ENCODE assay signal across 23 cellular contexts in the genomic region with DNA sequence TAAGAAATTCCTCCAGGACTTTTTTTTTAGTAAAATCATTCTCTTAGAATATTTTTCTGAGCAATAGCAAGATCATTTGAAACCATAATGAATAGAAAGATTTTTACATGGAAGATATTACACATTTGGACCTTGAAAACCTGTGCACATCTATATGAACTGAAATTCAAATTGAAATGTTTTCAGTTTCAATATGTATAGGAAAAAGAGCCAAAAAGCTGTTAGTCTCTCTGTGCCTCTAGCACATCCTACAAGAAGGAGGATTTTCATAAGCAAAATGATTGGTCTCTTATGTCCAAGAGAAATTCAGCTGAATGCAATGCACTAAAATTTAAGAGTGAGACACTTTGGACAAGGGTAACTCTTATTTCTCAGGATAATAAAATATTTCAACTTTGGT. TPM values are rescaled to one million over a fixed set of nuclear protein-coding genes. Genes with fewer than 3 reads are reported as not detected.
DNase-seq lines count a peak whose midpoint lies in the region; ATAC-seq and TF ChIP-seq lines count a peak whose summit lies in the region.
"Had no signal": no experiment of that assay in that cellular context is flagged by ENCODE, and none has a peak within 500 bp of the region (broad histone marks: within the 10 kb centered on the region; RNA-seq: fewer than 3 reads in every experiment).

No MANE protein-coding gene starts in this region.

- ATAC-seq in activated CD8-positive, alpha-beta memory T cell treated with anti-CD3 and anti-CD28 coated beads, Interleukin-2, amount 10 ng/mL, durations not matched to agents 7 days and 5 days = peak; percentile 16
- peak; percentile 55 for ATAC-seq in activated T-helper 17 cell treated with anti-CD3 and anti-CD28 coated beads, Interleukin-2, amount 50 U/mL, for 72 hours (replicated peaks)
- ATAC-seq in natural killer cell = no peak
- ATAC-seq: A549, GM12878 had no signal

- no peak overlapping the region for H3K4me3 ChIP-seq in mesenchymal stem cell (ENCODE audit: insufficient read depth in 1 of 2, low read depth in 1 of 2, low read length in 2 of 2)
- H3K4me3 ChIP-seq: A549; BLaER1 treated with 17β-estradiol and CSF1 and Interleukin-3, amounts not matched to agents 10 nM and 100 nM; GM12878; GM23248 had no signal

- H2AK5ac ChIP-seq in mesenchymal stem cell (ENCODE audit: low read length, severe bottlenecking) = no peak overlapping the region

- H3K27ac ChIP-seq in mesenchymal stem cell (ENCODE audit: low read length, poor library complexity, severe bottlenecking) = no peak overlapping the region
- H3K27ac ChIP-seq: A549; BLaER1 treated with 17β-estradiol and CSF1 and Interleukin-3, amounts not matched to agents 10 nM and 100 nM; GM23248 had no signal

- no peak overlapping the region for H3K23ac ChIP-seq in mesenchymal stem cell (ENCODE audit: low read length in 2 of 2)

- H3K9ac ChIP-seq in mesenchymal stem cell (ENCODE audit: low read length) = peak overlapping the region; percentile 77
- H3K9ac ChIP-seq: BLaER1 treated with 17β-estradiol and CSF1 and Interleukin-3, amounts not matched to agents 10 nM and 100 nM; GM23248 had no signal

- no peak overlapping the region for H4K8ac ChIP-seq in mesenchymal stem cell (ENCODE audit: low read length)

- no peak overlapping the region for H2BK120ac ChIP-seq in mesenchymal stem cell (ENCODE audit: low read depth, low read length)

- no peak overlapping the region for H3K27ac Mint-ChIP-seq in activated CD8-positive, alpha-beta memory T cell treated with anti-CD3 and anti-CD28 coated beads, Interleukin-2, amount 10 ng/mL, durations not matched to agents 7 days and 5 days
- H3K27ac Mint-ChIP-seq in activated T-helper 17 cell treated with anti-CD3 and anti-CD28 coated beads, Interleukin-2, amount 50 U/mL, for 72 hours = no peak overlapping the region
- no peak overlapping the region for H3K27ac Mint-ChIP-seq in natural killer cell
- H3K27ac Mint-ChIP-seq: CD14-positive monocyte; CD4-positive, alpha-beta T cell; CD8-positive, alpha-beta memory T cell had no signal

- peaks cover 5% of the 10 kb centered on the region for H3K9me3 ChIP-seq in mesenchymal stem cell (ENCODE audit: control insufficient read depth, low read length)
- H3K9me3 ChIP-seq: A549, BE2C had no signal

- intact Hi-C loops in natural killer cell (cut with micrococcal nuclease) = no loop called here

- H3K79me1 ChIP-seq in mesenchymal stem cell (replicated peaks; ENCODE audit: low read length, poor library complexity, severe bottlenecking) = peaks cover 11% of the 10 kb centered on the region

- no peak for DNase-seq in activated CD8-positive, alpha-beta memory T cell treated with anti-CD3 and anti-CD28 coated beads, Interleukin-2, amount 10 ng/mL, durations not matched to agents 7 days and 5 days
- DNase-seq in activated CD8-positive, alpha-beta memory T cell treated with anti-CD3 and anti-CD28 coated beads for 24 hours = no peak
- DNase-seq in mesenchymal stem cell (no peak), dermis blood vessel endothelial cell (no peak), natural killer cell (no peak)
- DNase-seq: 8988T; ACHN; AML-193; BE2C; CD4-positive, alpha-beta T cell; CD8-positive, alpha-beta memory T cell; DMS 273 treated with DMSO at 0.1 percent for 48 hours; DMS79; EL; GDM1; GM23248; H7; HCEC 1CT had no signal

- no peak overlapping the region for H3K4me2 ChIP-seq in mesenchymal stem cell (ENCODE audit: low read length, poor library complexity, severe bottlenecking)
- H3K4me2 ChIP-seq: A549; BLaER1 treated with 17β-estradiol and CSF1 and Interleukin-3, amounts not matched to agents 10 nM and 100 nM had no signal

- H3K27me3 ChIP-seq in mesenchymal stem cell (ENCODE audit: control insufficient read depth in 1 of 2, insufficient read depth in 1 of 2, low read length in 2 of 2) = no peaks in the 10 kb centered on the region
- H3K27me3 ChIP-seq: BE2C; BLaER1 treated with 17β-estradiol and CSF1 and Interleukin-3, amounts not matched to agents 10 nM and 100 nM had no signal

- no peak overlapping the region for H3K4me3 Mint-ChIP-seq in activated CD8-positive, alpha-beta memory T cell treated with anti-CD3 and anti-CD28 coated beads, Interleukin-2, amount 10 ng/mL, durations not matched to agents 7 days and 5 days
- H3K4me3 Mint-ChIP-seq in activated T-helper 17 cell treated with anti-CD3 and anti-CD28 coated beads, Interleukin-2, amount 50 U/mL, for 72 hours = no peak overlapping the region
- H3K4me3 Mint-ChIP-seq in natural killer cell = no peak overlapping the region
- H3K4me3 Mint-ChIP-seq: CD14-positive monocyte; CD4-positive, alpha-beta T cell; CD8-positive, alpha-beta memory T cell had no signal

- no peak overlapping the region for H4K91ac ChIP-seq in mesenchymal stem cell (ENCODE audit: low read length)

- H3K9me3 Mint-ChIP-seq in activated CD8-positive, alpha-beta memory T cell treated with anti-CD3 and anti-CD28 coated beads, Interleukin-2, amount 10 ng/mL, durations not matched to agents 7 days and 5 days (ENCODE audit: low read depth) = peaks cover 2% of the 10 kb centered on the region
- peaks cover 15% of the 10 kb centered on the region for H3K9me3 Mint-ChIP-seq in activated T-helper 17 cell treated with anti-CD3 and anti-CD28 coated beads, Interleukin-2, amount 50 U/mL, for 72 hours
- H3K9me3 Mint-ChIP-seq in natural killer cell = peaks cover 0 to 5% of the 10 kb centered on the region in 2 donors
- H3K9me3 Mint-ChIP-seq: CD4-positive, alpha-beta T cell had no signal

- no peak for TF ChIP-seq CTCF in natural killer cell (IDR thresholded peaks at IDR 0.05)

- no peak overlapping the region for H3K14ac ChIP-seq in mesenchymal stem cell (ENCODE audit: low read length in 2 of 2)

- CTCF ChIA-PET in activated CD8-positive, alpha-beta memory T cell treated with anti-CD3 and anti-CD28 coated beads, Interleukin-2, amount 10 ng/mL, durations not matched to agents 7 days and 5 days (lab: Charles Lee) = interaction anchor here (1.5 kb wide), 1 partner anchor 8 kb away, joined by 4 read pairs; a partner anchor contains a TSS

- H3K18ac ChIP-seq in mesenchymal stem cell (ENCODE audit: low read depth in 1 of 2, low read length in 2 of 2) = no peak overlapping the region

- peaks cover 0 to 14% of the 10 kb centered on the region in 2 experiments for H3K36me3 ChIP-seq in mesenchymal stem cell (ENCODE audit: control insufficient read depth in 1 of 2, insufficient read depth in 2 of 2, low read depth in 1 of 2, low read length in 2 of 2)
- H3K36me3 ChIP-seq: BE2C; BLaER1 treated with 17β-estradiol and CSF1 and Interleukin-3, amounts not matched to agents 10 nM and 100 nM had no signal

- no peak overlapping the region for H2BK5ac ChIP-seq in mesenchymal stem cell (ENCODE audit: low read depth, low read length, poor library complexity, severe bottlenecking)

- no peak overlapping the region for H2BK12ac ChIP-seq in mesenchymal stem cell (ENCODE audit: low read length in 2 of 2)

- H3K27me3 Mint-ChIP-seq in activated CD8-positive, alpha-beta memory T cell treated with anti-CD3 and anti-CD28 coated beads, Interleukin-2, amount 10 ng/mL, durations not matched to agents 7 days and 5 days = peaks cover 18% of the 10 kb centered on the region
- H3K27me3 Mint-ChIP-seq in activated T-helper 17 cell treated with anti-CD3 and anti-CD28 coated beads, Interleukin-2, amount 50 U/mL, for 72 hours = peaks cover 35% of the 10 kb centered on the region
- peaks cover 27 to 34% of the 10 kb centered on the region in 2 donors for H3K27me3 Mint-ChIP-seq in natural killer cell (ENCODE audit: low read depth in 2 of 2)

- H3K36me3 Mint-ChIP-seq in activated CD8-positive, alpha-beta memory T cell treated with anti-CD3 and anti-CD28 coated beads, Interleukin-2, amount 10 ng/mL, durations not matched to agents 7 days and 5 days = peaks cover 5% of the 10 kb centered on the region
- no peaks in the 10 kb centered on the region for H3K36me3 Mint-ChIP-seq in activated T-helper 17 cell treated with anti-CD3 and anti-CD28 coated beads, Interleukin-2, amount 50 U/mL, for 72 hours (ENCODE audit: low read depth)
- H3K36me3 Mint-ChIP-seq in natural killer cell = no peaks in the 10 kb centered on the region
- H3K36me3 Mint-ChIP-seq: CD14-positive monocyte had no signal

- H2AFZ ChIP-seq in mesenchymal stem cell (ENCODE audit: low read depth, low read length) = no peak overlapping the region
- H2AFZ ChIP-seq: GM23248 had no signal

- peaks cover 10% of the 10 kb centered on the region for H3K4me1 Mint-ChIP-seq in activated CD8-positive, alpha-beta memory T cell treated with anti-CD3 and anti-CD28 coated beads, Interleukin-2, amount 10 ng/mL, durations not matched to agents 7 days and 5 days
- H3K4me1 Mint-ChIP-seq in activated T-helper 17 cell treated with anti-CD3 and anti-CD28 coated beads, Interleukin-2, amount 50 U/mL, for 72 hours = peaks cover 7% of the 10 kb centered on the region
- H3K4me1 Mint-ChIP-seq in natural killer cell = no peaks in the 10 kb centered on the region
- H3K4me1 Mint-ChIP-seq: CD8-positive, alpha-beta memory T cell had no signal

- H3K4ac ChIP-seq in mesenchymal stem cell (ENCODE audit: low read depth in 1 of 2, low read length in 2 of 2) = no peak overlapping the region

- H3K4me1 ChIP-seq in mesenchymal stem cell (ENCODE audit: control insufficient read depth, insufficient read depth, low read depth, low read length) = no peaks in the 10 kb centered on the region
- H3K4me1 ChIP-seq: A549; BE2C; BLaER1 treated with 17β-estradiol and CSF1 and Interleukin-3, amounts not matched to agents 10 nM and 100 nM had no signal

- H2BK15ac ChIP-seq in mesenchymal stem cell (ENCODE audit: low read depth, poor library complexity, severe bottlenecking) = no peak overlapping the region

RNA-seq across cellular contexts. Expression of a gene that starts 8.2 kb away (rescaled TPM):
- total RNA-seq in activated CD8-positive, alpha-beta memory T cell treated with anti-CD3 and anti-CD28 coated beads, Interleukin-2, amount 10 ng/mL, durations not matched to agents 7 days and 5 days = under 1 TPM; 0.06 to 0.28 TPM
- 1 to 10 TPM in 1 of 2 donors, under 1 TPM in 1; 0.06 to 1.2 TPM for total RNA-seq in activated T-helper 17 cell treated with anti-CD3 and anti-CD28 coated beads, Interleukin-2, amount 50 U/mL, for 72 hours
- 5.3 TPM for polyA plus RNA-seq in mesenchymal stem cell (2013, experiment 1 of 2)
- 5.1 TPM for polyA plus RNA-seq in mesenchymal stem cell (2013, experiment 2 of 2)
- total RNA-seq in dermis blood vessel endothelial cell (3.6 and 8.3 TPM in 2 replicates), natural killer cell (under 1 TPM; 0.02 to 0.45 (median 0.39) TPM)
- polyA plus RNA-seq: CD14-positive monocyte; CD8-positive, alpha-beta memory T cell had no signal

Comparison
In these comparisons a context has a peak if more than half of its experiments do, and no peak if none do; other contexts are left out.
1. ATAC-seq: peak in activated CD8-positive, alpha-beta memory T cell treated with anti-CD3 and anti-CD28 coated beads, Interleukin-2, amount 10 ng/mL, durations not matched to agents 7 days and 5 days (single experiment) and activated T-helper 17 cell treated with anti-CD3 and anti-CD28 coated beads, Interleukin-2, amount 50 U/mL, for 72 hours (single experiment); none in natural killer cell (0 of 3).